8 cellular contexts compared by ENCODE assay signal in the genomic region with DNA sequence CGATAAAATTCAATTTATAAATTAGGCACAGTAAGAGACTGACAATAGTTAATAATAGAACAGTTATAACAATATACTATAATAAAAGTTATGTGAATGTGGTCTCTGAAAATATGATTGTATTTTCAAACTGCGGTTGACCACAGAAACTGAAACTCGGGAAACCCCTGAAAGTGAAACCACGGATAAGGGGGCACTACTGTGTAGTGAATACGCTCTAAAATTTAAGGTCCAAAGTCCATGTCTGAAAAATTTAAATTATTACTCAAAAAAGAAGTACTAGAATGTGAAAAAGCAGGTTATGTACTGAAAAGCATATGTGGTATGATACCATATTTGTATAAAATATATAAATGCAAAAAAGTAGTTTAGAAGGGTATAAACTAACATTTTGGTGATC. TPM values are rescaled to one million over a fixed set of nuclear protein-coding genes. Genes with fewer than 3 reads are reported as not detected.
DNase-seq lines count a peak whose midpoint lies in the region; ATAC-seq and TF ChIP-seq lines count a peak whose summit lies in the region.

No MANE protein-coding gene starts in this region.

- no peaks in the 10 kb centered on the region for H3K36me3 ChIP-seq in CD4-positive, CD25-positive, alpha-beta regulatory T cell (ENCODE audit: control insufficient read depth, insufficient read depth, low read length)
- H3K36me3 ChIP-seq in effector memory CD4-positive, alpha-beta T cell (ENCODE audit: control insufficient read depth, insufficient read depth, low read length), result no peaks in the 10 kb centered on the region

- peaks cover 22% of the 10 kb centered on the region for H3K27me3 Mint-ChIP-seq in CD4-positive, CD25-positive, alpha-beta regulatory T cell
- H3K27me3 Mint-ChIP-seq in nephron progenitor cell (ENCODE audit: low read depth, poor library complexity), result no peaks in the 10 kb centered on the region

- H3K9me3 Mint-ChIP-seq in CD4-positive, CD25-positive, alpha-beta regulatory T cell, result no peaks in the 10 kb centered on the region
- H3K9me3 Mint-ChIP-seq in nephron progenitor cell, result no peaks in the 10 kb centered on the region

- H3K36me3 Mint-ChIP-seq in CD4-positive, CD25-positive, alpha-beta regulatory T cell, result no peaks in the 10 kb centered on the region
- peaks cover 4% of the 10 kb centered on the region for H3K36me3 Mint-ChIP-seq in nephron progenitor cell (ENCODE audit: low read depth)

- no peaks in the 10 kb centered on the region for H3K27me3 ChIP-seq in CD4-positive, CD25-positive, alpha-beta regulatory T cell (ENCODE audit: control insufficient read depth, insufficient read depth, low read length)
- no peaks in the 10 kb centered on the region for H3K27me3 ChIP-seq in effector memory CD4-positive, alpha-beta T cell (replicated peaks; ENCODE audit: control insufficient read depth, insufficient read depth, low read length, poor library complexity, severe bottlenecking)

- peak overlapping the region; percentile 96 for H3K4me3 ChIP-seq in CD4-positive, CD25-positive, alpha-beta regulatory T cell (ENCODE audit: low read depth, low read length)
- peak overlapping the region; percentile 92 for H3K4me3 ChIP-seq in NB4 (ENCODE audit: low read depth, low read length)
- H3K4me3 ChIP-seq in effector memory CD4-positive, alpha-beta T cell (ENCODE audit: insufficient read depth, low read depth, low read length, poor library complexity, severe bottlenecking), result no peak overlapping the region

- TF ChIP-seq POLR2A in NB4 (IDR thresholded peaks at IDR 0.05; ENCODE audit: extremely low read depth, insufficient read length), result no peak

- peaks cover 22 to 48% (median 34%) of the 10 kb centered on the region in 4 donors for H3K4me1 Mint-ChIP-seq in CD4-positive, CD25-positive, alpha-beta regulatory T cell
- H3K4me1 Mint-ChIP-seq in nephron progenitor cell, result peaks cover 38% of the 10 kb centered on the region

- H3K4me3 Mint-ChIP-seq in CD4-positive, CD25-positive, alpha-beta regulatory T cell, result peak overlapping the region; percentile 88 to 96 (median 93)
- peak overlapping the region; percentile 90 for H3K4me3 Mint-ChIP-seq in nephron progenitor cell

- ATAC-seq in CD4-positive, CD25-positive, alpha-beta regulatory T cell (ENCODE audit: low read depth in 2 of 2), result no peak
- no peak for ATAC-seq in GM18907 (IDR thresholded peaks at IDR 0.05; ENCODE audit: unreplicated experiment)
- no peak for ATAC-seq in HG02973 (IDR thresholded peaks at IDR 0.05; ENCODE audit: unreplicated experiment)

- peak in 1 of 3 donors; percentile 3 for DNase-seq in CD4-positive, CD25-positive, alpha-beta regulatory T cell
- peak; percentile 41 for DNase-seq in NB4 (ENCODE audit: low read depth)
- DNase-seq in effector memory CD4-positive, alpha-beta T cell, result no peak
- DNase-seq in nephron progenitor cell, result no peak
- no peak for DNase-seq in D341Med (ENCODE audit: low spot score)
- no peak for DNase-seq in SKM-1 treated with dmso at 0.1 percent for 144 hours (lab: John Stamatoyannopoulos, UW; ENCODE audit: unreplicated experiment)

- no peak for TF ChIP-seq CTCF in NB4 (IDR thresholded peaks at IDR 0.05; ENCODE audit: low read depth, low read length)
- TF ChIP-seq CTCF in nephron progenitor cell (IDR thresholded peaks at IDR 0.05), result no peak

- no peaks in the 10 kb centered on the region for H3K9me3 ChIP-seq in CD4-positive, CD25-positive, alpha-beta regulatory T cell (ENCODE audit: control insufficient read depth in 2 of 2, low read length in 2 of 2)
- no peaks in the 10 kb centered on the region for H3K9me3 ChIP-seq in effector memory CD4-positive, alpha-beta T cell (ENCODE audit: control insufficient read depth, low read length)

- H3K27ac ChIP-seq in CD4-positive, CD25-positive, alpha-beta regulatory T cell (ENCODE audit: insufficient read depth, low read length, poor library complexity, severe bottlenecking), result peak overlapping the region; percentile 81
- H3K27ac ChIP-seq in effector memory CD4-positive, alpha-beta T cell (ENCODE audit: insufficient read depth, low read length, poor library complexity, severe bottlenecking), result peak overlapping the region; percentile 81

- H3K4me1 ChIP-seq in CD4-positive, CD25-positive, alpha-beta regulatory T cell (ENCODE audit: control insufficient read depth, insufficient read depth, low read length, poor library complexity, severe bottlenecking), result peaks cover 31% of the 10 kb centered on the region
- H3K4me1 ChIP-seq in effector memory CD4-positive, alpha-beta T cell (ENCODE audit: control insufficient read depth, insufficient read depth, low read length, poor library complexity, severe bottlenecking), result peaks cover 10% of the 10 kb centered on the region

- peak overlapping the region in 2 of 3 donors; percentile 92 to 95 for H3K27ac Mint-ChIP-seq in CD4-positive, CD25-positive, alpha-beta regulatory T cell
- no peak overlapping the region for H3K27ac Mint-ChIP-seq in nephron progenitor cell

RNA-seq across cellular contexts. Expression of gene SMIM14, which starts 1.9 kb away (rescaled TPM):
- 5.2 TPM for total RNA-seq in CD4-positive, CD25-positive, alpha-beta regulatory T cell
- 10 to 100 TPM; 19.4 to 28.6 (median 22.6) TPM for polyA plus RNA-seq in CD4-positive, CD25-positive, alpha-beta regulatory T cell
